8 cellular contexts compared by ENCODE assay signal in genomic region chr10:11113156-11113555, GRCh38.
DNase-seq lines count a peak whose midpoint lies in the region; ATAC-seq lines count a peak whose summit lies in the region.

No MANE protein-coding gene starts in this region.

- H3K4me3 Mint-ChIP-seq in activated naive CD4-positive, alpha-beta T cell treated with anti-CD3 and anti-CD28 coated beads, Interleukin-2, amount 10 ng/mL, durations not matched to agents 7 days and 5 days = no peak overlapping the region
- peak overlapping the region; percentile 46 to 78 for H3K4me3 Mint-ChIP-seq in activated T-cell treated with anti-CD3 and anti-CD28 coated beads, Interleukin-2, amount 50 U/mL, for 72 hours
- H3K4me3 Mint-ChIP-seq in stimulated activated effector memory CD8-positive, alpha-beta T cell treated with anti-CD3 and anti-CD28 coated beads, Interleukin-12 subunit alpha, Interleukin-12 subunit beta, amount 100 ng/mL, for 72 hours = peak overlapping the region; percentile 31

- H3K9me3 Mint-ChIP-seq in activated naive CD4-positive, alpha-beta T cell treated with anti-CD3 and anti-CD28 coated beads, Interleukin-2, amount 10 ng/mL, durations not matched to agents 7 days and 5 days = peaks cover 2% of the 10 kb centered on the region
- peaks cover 0 to 1% of the 10 kb centered on the region in 2 donors for H3K9me3 Mint-ChIP-seq in activated T-cell treated with anti-CD3 and anti-CD28 coated beads, Interleukin-2, amount 50 U/mL, for 72 hours
- H3K9me3 Mint-ChIP-seq in stimulated activated effector memory CD8-positive, alpha-beta T cell treated with anti-CD3 and anti-CD28 coated beads, Interleukin-12 subunit alpha, Interleukin-12 subunit beta, amount 100 ng/mL, for 72 hours = no peaks in the 10 kb centered on the region

- no peak overlapping the region for H3K27ac Mint-ChIP-seq in activated naive CD4-positive, alpha-beta T cell treated with anti-CD3 and anti-CD28 coated beads, Interleukin-2, amount 10 ng/mL, durations not matched to agents 7 days and 5 days
- H3K27ac Mint-ChIP-seq in activated T-cell treated with anti-CD3 and anti-CD28 coated beads, Interleukin-2, amount 50 U/mL, for 72 hours = peak overlapping the region; percentile 82
- peak overlapping the region; percentile 59 for H3K27ac Mint-ChIP-seq in stimulated activated effector memory CD8-positive, alpha-beta T cell treated with anti-CD3 and anti-CD28 coated beads, Interleukin-12 subunit alpha, Interleukin-12 subunit beta, amount 100 ng/mL, for 72 hours

- CTCF ChIA-PET in activated naive CD4-positive, alpha-beta T cell treated with anti-CD3 and anti-CD28 coated beads, Interleukin-2, amount 10 ng/mL, durations not matched to agents 7 days and 5 days (lab: Charles Lee) = interaction anchor here (0.7 to 2.7 kb wide), 9 partner anchors 9 to 158 kb away, joined by 3 to 19 read pairs (median 5); no protein-coding TSS in a partner anchor

- H3K4me1 Mint-ChIP-seq in activated naive CD4-positive, alpha-beta T cell treated with anti-CD3 and anti-CD28 coated beads, Interleukin-2, amount 10 ng/mL, durations not matched to agents 7 days and 5 days = peaks cover 27% of the 10 kb centered on the region
- H3K4me1 Mint-ChIP-seq in activated T-cell treated with anti-CD3 and anti-CD28 coated beads, Interleukin-2, amount 50 U/mL, for 72 hours (ENCODE audit: low read depth) = peaks cover 27% of the 10 kb centered on the region
- peaks cover 9% of the 10 kb centered on the region for H3K4me1 Mint-ChIP-seq in stimulated activated effector memory CD8-positive, alpha-beta T cell treated with anti-CD3 and anti-CD28 coated beads, Interleukin-12 subunit alpha, Interleukin-12 subunit beta, amount 100 ng/mL, for 72 hours

- ATAC-seq in HG02870 (IDR thresholded peaks at IDR 0.05; ENCODE audit: unreplicated experiment) (peak; percentile 76), GM21619 (IDR thresholded peaks at IDR 0.05; ENCODE audit: unreplicated experiment) (no peak), HG03457 (IDR thresholded peaks at IDR 0.05; ENCODE audit: unreplicated experiment) (no peak)
- ATAC-seq in activated T-cell treated with anti-CD3 and anti-CD28 coated beads, Interleukin-2, amount 50 U/mL, for 72 hours (replicated peaks in 1 of 2) = no peak
- ATAC-seq in stimulated activated effector memory CD8-positive, alpha-beta T cell treated with anti-CD3 and anti-CD28 coated beads, Interleukin-12 subunit alpha, Interleukin-12 subunit beta, amount 100 ng/mL, for 72 hours = peak; percentile 79

- peak; percentile 38 for DNase-seq in activated naive CD4-positive, alpha-beta T cell treated with anti-CD3 and anti-CD28 coated beads, Interleukin-2, amount 10 ng/mL, durations not matched to agents 7 days and 5 days
- DNase-seq in activated naive CD4-positive, alpha-beta T cell treated with Interleukin-2 at 50 U/mL for 16 hours = no peak
- no peak for DNase-seq in activated T-cell treated with anti-CD3 and anti-CD28 coated beads, Interleukin-2, amount 50 U/mL, for 72 hours
- no peak for DNase-seq in stimulated activated effector memory CD8-positive, alpha-beta T cell treated with anti-CD3 and anti-CD28 coated beads, Interleukin-12 subunit alpha, Interleukin-12 subunit beta, amount 100 ng/mL, for 72 hours (ENCODE audit: low spot score in 2 of 2)
- DNase-seq in NCI-H2171 (lab: John Stamatoyannopoulos, UW) = no peak

- H3K27me3 Mint-ChIP-seq in activated naive CD4-positive, alpha-beta T cell treated with anti-CD3 and anti-CD28 coated beads, Interleukin-2, amount 10 ng/mL, durations not matched to agents 7 days and 5 days = no peaks in the 10 kb centered on the region
- no peaks in the 10 kb centered on the region for H3K27me3 Mint-ChIP-seq in activated T-cell treated with anti-CD3 and anti-CD28 coated beads, Interleukin-2, amount 50 U/mL, for 72 hours (ENCODE audit: low read depth)

- peaks cover 4% of the 10 kb centered on the region for H3K36me3 Mint-ChIP-seq in activated naive CD4-positive, alpha-beta T cell treated with anti-CD3 and anti-CD28 coated beads, Interleukin-2, amount 10 ng/mL, durations not matched to agents 7 days and 5 days
- peaks cover 2 to 5% of the 10 kb centered on the region in 2 donors for H3K36me3 Mint-ChIP-seq in activated T-cell treated with anti-CD3 and anti-CD28 coated beads, Interleukin-2, amount 50 U/mL, for 72 hours (ENCODE audit: insufficient read depth in 2 of 2)
- H3K36me3 Mint-ChIP-seq in stimulated activated effector memory CD8-positive, alpha-beta T cell treated with anti-CD3 and anti-CD28 coated beads, Interleukin-12 subunit alpha, Interleukin-12 subunit beta, amount 100 ng/mL, for 72 hours = no peaks in the 10 kb centered on the region

Comparison
In these comparisons a context has a peak if more than half of its experiments do, and no peak if none do; other contexts are left out.
1. ATAC-seq: peak in HG02870 (single experiment) and stimulated activated effector memory CD8-positive, alpha-beta T cell treated with anti-CD3 and anti-CD28 coated beads, Interleukin-12 subunit alpha, Interleukin-12 subunit beta, amount 100 ng/mL, for 72 hours (single experiment); none in activated T-cell treated with anti-CD3 and anti-CD28 coated beads, Interleukin-2, amount 50 U/mL, for 72 hours (0 of 2), GM21619 (single experiment) and HG03457 (single experiment).